34 cellular contexts compared by ENCODE assay signal in genomic region chr16:81436381-81436780, GRCh38.
"Had no signal": no experiment of that assay in that cellular context is flagged by ENCODE, and none has a peak within 500 bp of the region (broad histone marks: within the 10 kb centered on the region; RNA-seq: fewer than 3 reads in every experiment).

No MANE protein-coding gene starts in this region.

- H3K4me3 Mint-ChIP-seq: activated CD4-positive, alpha-beta memory T cell treated with anti-CD3 and anti-CD28 coated beads, Interleukin-2, amount 10 ng/mL, durations not matched to agents 7 days and 5 days; activated CD8-positive, alpha-beta memory T cell treated with anti-CD3 and anti-CD28 coated beads, Interleukin-2, amount 10 ng/mL, durations not matched to agents 7 days and 5 days; activated naive CD8-positive, alpha-beta T cell treated with anti-CD3 and anti-CD28 coated beads for 36 hours; mesothelial cell of epicardium; naive B cell; nephron progenitor cell; stimulated activated naive B cell treated with anti-CD40 and anti-IgM and Interleukin-4, amounts not matched to agents 10 μg/mL and 1 μg/mL and 100 μg/mL, for 72 hours; T-helper 1 cell treated with Interleukin-12 subunit alpha and Interleukin-12 subunit beta and Interleukin-4 antibody, amounts not matched to agents 30 μg/mL and 1 μg/mL, for 36 hours had no signal

- H3K36me3 Mint-ChIP-seq: activated CD8-positive, alpha-beta memory T cell treated with anti-CD3 and anti-CD28 coated beads, Interleukin-2, amount 10 ng/mL, durations not matched to agents 7 days and 5 days; activated naive CD8-positive, alpha-beta T cell treated with anti-CD3 and anti-CD28 coated beads for 36 hours; mesothelial cell of epicardium; naive B cell; stimulated activated naive B cell treated with anti-CD40 and anti-IgM and Interleukin-4, amounts not matched to agents 10 μg/mL and 1 μg/mL and 100 μg/mL, for 72 hours had no signal

- H3K9me3 Mint-ChIP-seq: activated CD4-positive, alpha-beta memory T cell treated with anti-CD3 and anti-CD28 coated beads, Interleukin-2, amount 10 ng/mL, durations not matched to agents 7 days and 5 days; activated naive CD8-positive, alpha-beta T cell treated with anti-CD3 and anti-CD28 coated beads for 36 hours; mesothelial cell of epicardium; naive B cell; nephron progenitor cell; stimulated activated naive B cell treated with anti-CD40 and anti-IgM and Interleukin-4, amounts not matched to agents 10 μg/mL and 1 μg/mL and 100 μg/mL, for 72 hours; T-helper 1 cell treated with Interleukin-12 subunit alpha and Interleukin-12 subunit beta and Interleukin-4 antibody, amounts not matched to agents 30 μg/mL and 1 μg/mL, for 36 hours had no signal

- ATAC-seq: activated CD8-positive, alpha-beta memory T cell treated with anti-CD3 and anti-CD28 coated beads, Interleukin-2, amount 10 ng/mL, durations not matched to agents 7 days and 5 days; body of pancreas; gastroesophageal sphincter; left colon; right lobe of liver; stimulated activated naive B cell treated with anti-CD40 and anti-IgM and Interleukin-4, amounts not matched to agents 10 μg/mL and 1 μg/mL and 100 μg/mL, for 72 hours had no signal

- H3K27ac Mint-ChIP-seq: activated CD4-positive, alpha-beta memory T cell treated with anti-CD3 and anti-CD28 coated beads, Interleukin-2, amount 10 ng/mL, durations not matched to agents 7 days and 5 days; activated CD8-positive, alpha-beta memory T cell treated with anti-CD3 and anti-CD28 coated beads, Interleukin-2, amount 10 ng/mL, durations not matched to agents 7 days and 5 days; activated naive CD8-positive, alpha-beta T cell treated with anti-CD3 and anti-CD28 coated beads for 36 hours; mesothelial cell of epicardium; nephron progenitor cell; progenitor cell of endocrine pancreas; stimulated activated naive B cell treated with anti-CD40 and anti-IgM and Interleukin-4, amounts not matched to agents 10 μg/mL and 1 μg/mL and 100 μg/mL, for 72 hours; T-helper 1 cell treated with Interleukin-12 subunit alpha and Interleukin-12 subunit beta and Interleukin-4 antibody, amounts not matched to agents 30 μg/mL and 1 μg/mL, for 36 hours had no signal

- DNase-seq: activated CD4-positive, alpha-beta memory T cell treated with anti-CD3 and anti-CD28 coated beads, Interleukin-2, amount 10 ng/mL, durations not matched to agents 7 days and 5 days; activated CD4-positive, alpha-beta T cell treated with anti-CD3 and anti-CD28 coated beads for 48 hours; activated CD8-positive, alpha-beta memory T cell treated with anti-CD3 and anti-CD28 coated beads, Interleukin-2, amount 10 ng/mL, durations not matched to agents 7 days and 5 days; activated effector memory CD4-positive, alpha-beta T cell treated with Interleukin-2 at 50 U/mL for 16 hours; activated naive CD4-positive, alpha-beta T cell treated with Interleukin-2 at 50 U/mL for 16 hours; activated naive CD8-positive, alpha-beta T cell treated with anti-CD3 and anti-CD28 coated beads for 36 hours; activated T-cell treated with anti-CD3 and anti-CD28 coated beads, Interleukin-2, amount 50 U/mL, for 48 hours; adrenal gland; aorta; body of pancreas; colonic mucosa; dorsolateral prefrontal cortex; effector memory CD4-positive, alpha-beta T cell; erythroblast; left colon; mammary epithelial cell; naive B cell; nephron progenitor cell; ovary; right lobe of liver; small intestine; stimulated activated CD4-positive, alpha-beta T cell treated with anti-CD3 and anti-CD28 coated beads, Interleukin-1b, Interleukin-23, amount 100 ng/mL, for 48 hours; stimulated activated CD4-positive, alpha-beta T cell treated with anti-CD3 and anti-CD28 coated beads, Interleukin-4, amount 100 ng/mL, for 4 hours; stimulated activated CD8-positive, alpha-beta memory T cell treated with anti-CD3 and anti-CD28 coated beads, Interleukin-4, amount 100 ng/mL, for 48 hours; stimulated activated naive B cell treated with anti-CD40 and anti-IgM and Interleukin-4, amounts not matched to agents 10 μg/mL and 1 μg/mL and 100 μg/mL, for 72 hours; stomach; T-helper 9 cell; thyroid gland; upper lobe of left lung; WERI-Rb-1 had no signal
